In genomic region chr1:226708967-226709396, GRCh38 we compare ENCODE assay signal across 11 cellular contexts. TPM values are rescaled to one million over a fixed set of nuclear protein-coding genes. Genes with fewer than 3 reads are reported as not detected.
DNase-seq lines count a peak whose midpoint lies in the region; ATAC-seq and TF ChIP-seq lines count a peak whose summit lies in the region.
"Had no signal": no experiment of that assay in that cellular context is flagged by ENCODE, and none has a peak within 500 bp of the region (broad histone marks: within the 10 kb centered on the region; RNA-seq: fewer than 3 reads in every experiment).

No MANE protein-coding gene starts in this region.

- H2AFZ ChIP-seq in Loucy (ENCODE audit: low read length), result no peak overlapping the region

- no peaks in the 10 kb centered on the region for H3K9me3 Mint-ChIP-seq in natural killer cell treated with Interleukin-12 subunit alpha and Interleukin-12 subunit beta and Interleukin-15 and Interleukin-18, amount 100 ng/mL, for 72 hours

- H3K27me3 ChIP-seq in Loucy (ENCODE audit: insufficient read depth, low read length, poor library complexity, severe bottlenecking), result no peaks in the 10 kb centered on the region
- H3K27me3 ChIP-seq in brain microvascular endothelial cell (replicated peaks), result no peaks in the 10 kb centered on the region

- in situ Hi-C loops in brain microvascular endothelial cell (cut with HindIII; ENCODE audit: low pct_ligation_motif_present, low sequenced_read_pairs), result no loop called here

- peaks cover 4% of the 10 kb centered on the region for H3K36me3 Mint-ChIP-seq in natural killer cell treated with Interleukin-12 subunit alpha and Interleukin-12 subunit beta and Interleukin-15 and Interleukin-18, amount 100 ng/mL, for 72 hours

- no peaks in the 10 kb centered on the region for H3K9me3 ChIP-seq in Loucy (ENCODE audit: insufficient read depth, low read depth, low read length)

- ATAC-seq in natural killer cell treated with Interleukin-12 subunit alpha and Interleukin-12 subunit beta and Interleukin-15 and Interleukin-18, amount 100 ng/mL, for 72 hours, result peak in 1 of 2 donors; percentile 20
- ATAC-seq in HG02588 (IDR thresholded peaks at IDR 0.05; ENCODE audit: unreplicated experiment), result no peak

- H3K79me2 ChIP-seq in Loucy (ENCODE audit: insufficient read depth, low read length), result peaks cover 90% of the 10 kb centered on the region

- H3K4me1 Mint-ChIP-seq in natural killer cell treated with Interleukin-12 subunit alpha and Interleukin-12 subunit beta and Interleukin-15 and Interleukin-18, amount 100 ng/mL, for 72 hours (ENCODE audit: low read depth in 2 of 2), result peaks cover 69 to 73% of the 10 kb centered on the region in 2 donors

- TF ChIP-seq CTCF in Loucy (conservative IDR thresholded peaks at IDR 0.05; ENCODE audit: low read length) (peak; percentile 64), brain microvascular endothelial cell (IDR thresholded peaks at IDR 0.05; ENCODE audit: low read depth, low read length, missing control alignments) (peak; percentile 12)

- no peak overlapping the region for H3K27ac ChIP-seq in brain microvascular endothelial cell

- peaks cover 15% of the 10 kb centered on the region for H3F3A ChIP-seq in Loucy (ENCODE audit: low read depth)

- H3K27ac Mint-ChIP-seq in natural killer cell treated with Interleukin-12 subunit alpha and Interleukin-12 subunit beta and Interleukin-15 and Interleukin-18, amount 100 ng/mL, for 72 hours, result peak overlapping the region; percentile 94 to 96

- H4K20me1 ChIP-seq in Loucy (ENCODE audit: insufficient read depth, low read length, poor library complexity, severe bottlenecking), result peaks cover 3% of the 10 kb centered on the region

- DNase-seq in AG08396 (ENCODE audit: low spot score) (peak; percentile 34), brain microvascular endothelial cell (no peak), COLO829 (ENCODE audit: low spot score) (no peak), epidermal melanocyte (ENCODE audit: insufficient read length, low spot score) (no peak), ecto neural progenitor cell (ENCODE audit: low spot score) (no peak)
- no peak for DNase-seq in natural killer cell treated with Interleukin-12 subunit alpha and Interleukin-12 subunit beta and Interleukin-15 and Interleukin-18, amount 100 ng/mL, for 72 hours (ENCODE audit: low spot score)
- DNase-seq: activated CD4-positive, alpha-beta T cell treated with anti-CD3 and anti-CD28 coated beads for 48 hours; DMS53; NCI-H774 had no signal

- peak overlapping the region; percentile 70 for H3K4me3 ChIP-seq in Loucy (ENCODE audit: low read length, poor library complexity, severe bottlenecking)
- H3K4me3 ChIP-seq in brain microvascular endothelial cell (ENCODE audit: low read depth, low read length), result no peak overlapping the region

- H3K9ac ChIP-seq in Loucy (ENCODE audit: low read depth, low read length, poor library complexity, severe bottlenecking), result peak overlapping the region; percentile 85

- H3K4me2 ChIP-seq in Loucy (ENCODE audit: low read depth, low read length, poor library complexity, severe bottlenecking), result peak overlapping the region; percentile 95

- peak overlapping the region; percentile 63 for H3K4me3 Mint-ChIP-seq in natural killer cell treated with Interleukin-12 subunit alpha and Interleukin-12 subunit beta and Interleukin-15 and Interleukin-18, amount 100 ng/mL, for 72 hours

- H3K4me1 ChIP-seq in Loucy (ENCODE audit: insufficient read depth, low read length, poor library complexity, severe bottlenecking), result peaks cover 61% of the 10 kb centered on the region

- H3K27me3 Mint-ChIP-seq in natural killer cell treated with Interleukin-12 subunit alpha and Interleukin-12 subunit beta and Interleukin-15 and Interleukin-18, amount 100 ng/mL, for 72 hours, result peaks cover 0 to 2% of the 10 kb centered on the region in 2 donors

- H3K9me2 ChIP-seq in Loucy (replicated peaks; ENCODE audit: low read depth, low read length), result no peaks in the 10 kb centered on the region

- H3K36me3 ChIP-seq in Loucy (ENCODE audit: insufficient read depth, low read length) (peaks cover 15% of the 10 kb centered on the region; the same call in 1 of the 2 replicates), brain microvascular endothelial cell (replicated peaks) (no peaks in the 10 kb centered on the region)

RNA-seq across cellular contexts. Expression of gene ITPKB, which starts 30.1 kb away (rescaled TPM):
- total RNA-seq in natural killer cell treated with Interleukin-12 subunit alpha and Interleukin-12 subunit beta and Interleukin-15 and Interleukin-18, amount 100 ng/mL, for 72 hours, result 10 to 100 TPM; 27.2 to 35.2 TPM
